ENCODE assay signal across 8 cellular contexts in genomic region chr19:13865578-13866462, GRCh38. TPM values are rescaled to one million over a fixed set of nuclear protein-coding genes. Genes with fewer than 3 reads are reported as not detected.
A peak's percentile ranks its signal among the peaks of the same experiment; 100 is the strongest.
DNase-seq lines count a peak whose midpoint lies in the region; ATAC-seq and TF ChIP-seq lines count a peak whose summit lies in the region.

No MANE protein-coding gene starts in this region.

- H3K27ac ChIP-seq in coronary artery = peak overlapping the region in 1 of 2 donors; percentile 89
- H3K27ac ChIP-seq in naive thymus-derived CD4-positive, alpha-beta T cell (ENCODE audit: low read depth, low read length) = no peak overlapping the region

- H3K9me3 Mint-ChIP-seq in naive thymus-derived CD4-positive, alpha-beta T cell = peaks cover 0 to 9% (median 0%) of the 10 kb centered on the region in 11 donors

- no peaks in the 10 kb centered on the region for H3K9me3 ChIP-seq in naive thymus-derived CD4-positive, alpha-beta T cell (ENCODE audit: control insufficient read depth in 2 of 3, low read length in 3 of 3)

- in situ Hi-C loops in G401 (cut with HindIII; ENCODE audit: low sequenced_read_pairs) = no loop called here

- TF ChIP-seq CTCF in coronary artery (IDR thresholded peaks at IDR 0.05) = no peak

- peaks cover 0 to 5% (median 5%) of the 10 kb centered on the region in 5 donors for H3K36me3 Mint-ChIP-seq in naive thymus-derived CD4-positive, alpha-beta T cell

- POLR2A ChIA-PET in naive thymus-derived CD4-positive, alpha-beta T cell (lab: Charles Lee) = interaction anchor here (1.5 to 2.1 kb wide), 2 partner anchors 77 to 82 kb away, joined by 4 to 6 read pairs; no protein-coding TSS in a partner anchor

- H3K27me3 ChIP-seq in naive thymus-derived CD4-positive, alpha-beta T cell (ENCODE audit: control insufficient read depth in 2 of 2, insufficient read depth in 2 of 2, low read length in 2 of 2) = peaks cover 7 to 12% of the 10 kb centered on the region in 2 donors

- no peaks in the 10 kb centered on the region for H3K36me3 ChIP-seq in naive thymus-derived CD4-positive, alpha-beta T cell (ENCODE audit: control insufficient read depth in 2 of 3, insufficient read depth in 3 of 3, low read length in 3 of 3)

- H3K27ac Mint-ChIP-seq in naive thymus-derived CD4-positive, alpha-beta T cell = peak overlapping the region in 1 of 9 donors; percentile 47

- intact Hi-C loops in naive thymus-derived CD4-positive, alpha-beta T cell (cut with micrococcal nuclease) = no loop called here

- H3K4me3 Mint-ChIP-seq in naive thymus-derived CD4-positive, alpha-beta T cell = peak overlapping the region; percentile 45 to 86 (median 72)

- DNase-seq in G401 (ENCODE audit: low spot score) (peak; percentile 63), NCI-H1105 (lab: John Stamatoyannopoulos, UW) (peak; percentile 42), coronary artery (ENCODE audit: low spot score) (no peak), COR-L47 (lab: John Stamatoyannopoulos, UW) (no peak), NCI-H1436 treated with DMSO at 0.1 percent for 48 hours (lab: John Stamatoyannopoulos, UW) (no peak)
- no peak for DNase-seq in naive thymus-derived CD4-positive, alpha-beta T cell

- H3K4me1 ChIP-seq in naive thymus-derived CD4-positive, alpha-beta T cell (ENCODE audit: control insufficient read depth in 2 of 2, insufficient read depth in 2 of 2, low read length in 2 of 2) = peaks cover 13 to 19% of the 10 kb centered on the region in 2 donors

- peak overlapping the region; percentile 85 for H3K4me3 ChIP-seq in coronary artery
- H3K4me3 ChIP-seq in naive thymus-derived CD4-positive, alpha-beta T cell (ENCODE audit: low read length) = peak overlapping the region; percentile 48

- no peak for ATAC-seq in naive thymus-derived CD4-positive, alpha-beta T cell
- ATAC-seq in GM21576 (IDR thresholded peaks at IDR 0.05; ENCODE audit: unreplicated experiment) = no peak
- no peak for ATAC-seq in HG03280 (IDR thresholded peaks at IDR 0.05; ENCODE audit: unreplicated experiment)

- H3K4me1 Mint-ChIP-seq in naive thymus-derived CD4-positive, alpha-beta T cell = peaks cover 18 to 37% (median 23%) of the 10 kb centered on the region in 7 donors

- H3K27me3 Mint-ChIP-seq in naive thymus-derived CD4-positive, alpha-beta T cell = peaks cover 30 to 50% (median 36%) of the 10 kb centered on the region in 5 donors

- CTCF ChIA-PET in naive thymus-derived CD4-positive, alpha-beta T cell (lab: Charles Lee) = interaction anchor here (0.5 to 0.6 kb wide), 2 partner anchors 12 to 89 kb away, joined by 4 read pairs; no protein-coding TSS in a partner anchor

RNA-seq across cellular contexts. Expression of gene NANOS3, which starts 11.1 kb away (rescaled TPM):
- total RNA-seq in G401 (2014; rRNA removed; shearing (Covaris generic)) = 3.0 and 6.3 TPM in 2 replicates
- 1 to 10 TPM in 2 of 5 experiments, not detected in 3; 1.3 to 3.4 TPM for total RNA-seq in naive thymus-derived CD4-positive, alpha-beta T cell
- polyA plus RNA-seq in naive thymus-derived CD4-positive, alpha-beta T cell = not detected

RNA-seq across cellular contexts. Expression of gene BRME1, which starts 40.1 kb away (rescaled TPM):
- 2.9 and 6.6 TPM in 2 replicates for total RNA-seq in G401 (2014; rRNA removed; shearing (Covaris generic))
- total RNA-seq in naive thymus-derived CD4-positive, alpha-beta T cell = 10 to 100 TPM in 1 of 5 experiments, 1 to 10 TPM in 4; 1.8 to 13.7 (median 2.9) TPM
- 1 to 10 TPM in 1 of 2 donors, under 1 TPM in 1; 0.56 to 1.6 TPM for polyA plus RNA-seq in naive thymus-derived CD4-positive, alpha-beta T cell

RNA-seq across cellular contexts. Expression of gene CC2D1A, which starts 40.2 kb away (rescaled TPM):
- total RNA-seq in G401 (2014; rRNA removed; shearing (Covaris generic)) = 11.9 and 17.5 TPM in 2 replicates
- total RNA-seq in naive thymus-derived CD4-positive, alpha-beta T cell = 10 to 100 TPM; 21.0 to 33.1 (median 29.8) TPM
- 10 to 100 TPM in 1 of 2 donors, 1 to 10 TPM in 1; 4.1 to 13.3 TPM for polyA plus RNA-seq in naive thymus-derived CD4-positive, alpha-beta T cell

Comparison
In these comparisons a context has a peak if more than half of its experiments do, and no peak if none do; other contexts are left out.
1. DNase-seq: peak in G401 (single experiment) and NCI-H1105 (single experiment); none in coronary artery (single experiment), naive thymus-derived CD4-positive, alpha-beta T cell (0 of 9), COR-L47 (single experiment) and NCI-H1436 treated with DMSO at 0.1 percent for 48 hours (single experiment).